Comparison of ENCODE assay signal across 1 cellular context in the genomic region with DNA sequence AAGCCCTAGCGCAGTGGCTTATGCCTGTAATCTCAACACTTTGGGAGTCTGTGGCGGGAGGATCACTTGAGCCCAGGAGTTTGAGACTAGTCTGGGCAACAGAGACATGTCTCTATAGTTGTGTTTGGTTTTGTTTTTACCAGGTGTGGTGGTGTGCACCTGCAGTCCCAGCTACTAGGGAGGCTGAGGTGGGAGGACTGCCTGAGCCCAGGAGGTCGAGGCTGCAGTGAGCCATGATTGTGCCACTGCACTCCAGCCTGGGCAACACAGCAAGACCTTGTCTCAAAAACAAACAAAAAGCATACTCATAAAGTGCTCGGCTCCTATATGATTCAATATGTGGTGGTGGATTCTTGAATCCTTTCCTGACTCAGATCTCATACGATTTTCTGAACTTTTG.
TF ChIP-seq lines count a peak whose summit lies in the region.

No MANE protein-coding gene starts in this region.

TF ChIP-seq in HepG2, 621 proteins besides CTCF, POLR2A, EP300 and RAD21:
- TF ChIP-seq, protein P1, sequence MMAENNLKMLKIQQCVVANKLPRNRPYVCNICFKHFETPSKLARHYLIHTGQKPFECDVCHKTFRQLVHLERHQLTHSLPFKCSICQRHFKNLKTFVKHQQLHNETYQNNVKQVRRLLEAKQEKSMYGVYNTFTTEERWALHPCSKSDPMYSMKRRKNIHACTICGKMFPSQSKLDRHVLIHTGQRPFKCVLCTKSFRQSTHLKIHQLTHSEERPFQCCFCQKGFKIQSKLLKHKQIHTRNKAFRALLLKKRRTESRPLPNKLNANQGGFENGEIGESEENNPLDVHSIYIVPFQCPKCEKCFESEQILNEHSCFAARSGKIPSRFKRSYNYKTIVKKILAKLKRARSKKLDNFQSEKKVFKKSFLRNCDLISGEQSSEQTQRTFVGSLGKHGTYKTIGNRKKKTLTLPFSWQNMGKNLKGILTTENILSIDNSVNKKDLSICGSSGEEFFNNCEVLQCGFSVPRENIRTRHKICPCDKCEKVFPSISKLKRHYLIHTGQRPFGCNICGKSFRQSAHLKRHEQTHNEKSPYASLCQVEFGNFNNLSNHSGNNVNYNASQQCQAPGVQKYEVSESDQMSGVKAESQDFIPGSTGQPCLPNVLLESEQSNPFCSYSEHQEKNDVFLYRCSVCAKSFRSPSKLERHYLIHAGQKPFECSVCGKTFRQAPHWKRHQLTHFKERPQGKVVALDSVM (CRISPR knock-in tag; IDR thresholded peaks at IDR 0.05), result peak; percentile 78
- peak; percentile 89 for TF ChIP-seq ZNF121 (CRISPR knock-in tag; IDR thresholded peaks at IDR 0.05)
- peak; percentile 61; the same call in 1 of the 2 replicates for TF ChIP-seq ZNF263 (CRISPR knock-in tag; IDR thresholded peaks at IDR 0.05)
